Comparison of ENCODE assay signal across 1 cellular context in genomic region chr1:40786995-40787705, GRCh38.
TF ChIP-seq lines count a peak whose summit lies in the region.

No MANE protein-coding gene starts in this region.

TF ChIP-seq in IMR-90, 13 proteins besides CTCF, POLR2A, EP300 and RAD21 (continued from another document):
- no peak for TF ChIP-seq ELK1 (IDR thresholded peaks at IDR 0.05; ENCODE audit: borderline replicate concordance, low read depth, low read length)
- no peak for TF ChIP-seq CEBPB (IDR thresholded peaks at IDR 0.05; ENCODE audit: low read depth, low read length)
